Comparison of ENCODE assay signal across 17 cellular contexts in genomic region chr13:41145136-41145908, GRCh38. TPM values are rescaled to one million over a fixed set of nuclear protein-coding genes. Genes with fewer than 3 reads are reported as not detected.
DNase-seq lines count a peak whose midpoint lies in the region; ATAC-seq and TF ChIP-seq lines count a peak whose summit lies in the region.
"Had no signal": no experiment of that assay in that cellular context is flagged by ENCODE, and none has a peak within 500 bp of the region (broad histone marks: within the 10 kb centered on the region; RNA-seq: fewer than 3 reads in every experiment).

No MANE protein-coding gene starts in this region.

- H3K27me3 ChIP-seq in GM23248 (replicated peaks; ENCODE audit: insufficient read depth) (no peaks in the 10 kb centered on the region), RWPE2 (ENCODE audit: insufficient read depth, poor library complexity, severe bottlenecking) (no peaks in the 10 kb centered on the region), fibroblast of lung (ENCODE audit: control insufficient read depth, insufficient read depth, low read length) (no peaks in the 10 kb centered on the region), trophoblast cell (ENCODE audit: insufficient read depth, low read length) (no peaks in the 10 kb centered on the region), ovary (no peaks in the 10 kb centered on the region)
- H3K27me3 ChIP-seq: transverse colon had no signal

- no peak overlapping the region for H3K18ac ChIP-seq in trophoblast cell (ENCODE audit: low read length)

- H3K9me2 ChIP-seq in GM23248 (ENCODE audit: insufficient read depth), result no peaks in the 10 kb centered on the region

- H3K36me3 ChIP-seq in GM23248 (ENCODE audit: low read depth) (no peaks in the 10 kb centered on the region), RWPE2 (ENCODE audit: low read depth) (no peaks in the 10 kb centered on the region; the same call in 1 of the 2 replicates), fibroblast of lung (ENCODE audit: control insufficient read depth, insufficient read depth, low read length) (no peaks in the 10 kb centered on the region), trophoblast cell (ENCODE audit: control insufficient read depth in 1 of 2, insufficient read depth in 2 of 2, low read length in 2 of 2) (no peaks in the 10 kb centered on the region), ovary (no peaks in the 10 kb centered on the region)
- H3K36me3 ChIP-seq: transverse colon had no signal

- no peak overlapping the region for H2BK120ac ChIP-seq in trophoblast cell (ENCODE audit: insufficient read depth, low read length, poor library complexity)

- DNase-seq in GM23248, result peak; percentile 48
- DNase-seq in RWPE2 (ENCODE audit: low spot score), result no peak
- DNase-seq in fibroblast of lung (ENCODE audit: low read depth in 2 of 2), result peak; percentile 35 to 44
- DNase-seq in trophoblast cell, result peak; percentile 36 to 94
- DNase-seq in NK-92 (lab: John Stamatoyannopoulos, UW; ENCODE audit: unreplicated experiment), result no peak
- DNase-seq in ovary, result no peak
- DNase-seq: activated CD4-positive, alpha-beta T cell treated with anti-CD3 and anti-CD28 coated beads for 48 hours; activated CD8-positive, alpha-beta memory T cell treated with anti-CD3 and anti-CD28 coated beads, Interleukin-2, amount 50 U/mL, for 4 hours; activated gamma-delta T cell; hippocampal formation; NCI-H1930; NCI-H526; retina; stimulated activated CD4-positive, alpha-beta T cell treated with anti-CD3 and anti-CD28 coated beads, Interleukin-15, amount 100 ng/mL, for 24 hours; stimulated activated naive CD4-positive, alpha-beta T cell; transverse colon had no signal

- intact Hi-C loops in ovary (cut with DNase I), result no loop called here

- peak overlapping the region; percentile 14 for H4K91ac ChIP-seq in trophoblast cell (ENCODE audit: low read depth, low read length)

- no peak overlapping the region for H3K23ac ChIP-seq in trophoblast cell (ENCODE audit: low read length)

- H4K12ac ChIP-seq in trophoblast cell (ENCODE audit: low read depth, low read length), result no peak overlapping the region

- H3K9ac ChIP-seq in GM23248, result no peak overlapping the region
- H3K9ac ChIP-seq in fibroblast of lung (ENCODE audit: insufficient read depth, low read length), result no peak overlapping the region
- H3K9ac ChIP-seq in trophoblast cell (ENCODE audit: low read length), result no peak overlapping the region

- TF ChIP-seq CTCF in RWPE2 (IDR thresholded peaks at IDR 0.05; ENCODE audit: poor library complexity, severe bottlenecking), result no peak
- no peak for TF ChIP-seq CTCF in fibroblast of lung (conservative IDR thresholded peaks at IDR 0.05 in 1 of 2, IDR thresholded peaks at IDR 0.05 in 1 of 2; ENCODE audit: low read depth in 1 of 2, low read length in 2 of 2)
- no peak for TF ChIP-seq CTCF in ovary (IDR thresholded peaks at IDR 0.05)

- no peak overlapping the region for H2BK5ac ChIP-seq in trophoblast cell (ENCODE audit: low read depth, low read length, poor library complexity)

- 34 to 41% methylated on average over 4 of the region's 4 CpGs for WGBS in GM23248 (ENCODE audit: low coverage in 1 of 2, low lambda C conversion rate in 2 of 2, missing lambda C conversion rate in 2 of 2), 2 experiments
- no CpG with 5 or more reads among the region's 4 CpGs for WGBS in trophoblast cell (ENCODE audit: extremely low coverage, insufficient coverage, insufficient read length)
- WGBS in ovary, 3 donors, result 58 to 70% (median 59%) methylated on average over 4 of the region's 4 CpGs

- H2AFZ ChIP-seq in GM23248, result 0 out of 2 replicates have a peak overlapping the region, but pooled peaks have one; percentile 16
- H2AFZ ChIP-seq in fibroblast of lung (ENCODE audit: low read length), result peak overlapping the region; percentile 61
- no peak overlapping the region for H2AFZ ChIP-seq in trophoblast cell (ENCODE audit: insufficient read depth, low read length, poor library complexity)

- H3K79me2 ChIP-seq in GM23248 (ENCODE audit: insufficient read depth) (no peaks in the 10 kb centered on the region), fibroblast of lung (ENCODE audit: control insufficient read depth, insufficient read depth, low read length) (no peaks in the 10 kb centered on the region), trophoblast cell (ENCODE audit: control insufficient read depth, insufficient read depth, low read length, poor library complexity) (no peaks in the 10 kb centered on the region)

- peaks cover 4% of the 10 kb centered on the region; the same call in 1 of the 2 replicates for H3F3A ChIP-seq in GM23248 (ENCODE audit: insufficient read depth)

- H3K4me3 ChIP-seq in GM23248 (no peak overlapping the region), RWPE2 (ENCODE audit: severe bottlenecking) (no peak overlapping the region), fibroblast of lung (replicated peaks in 1 of 4; ENCODE audit: control extremely low read depth in 1 of 4, insufficient read depth in 1 of 4, low read depth in 3 of 4, low read length in 4 of 4) (no peak overlapping the region), trophoblast cell (ENCODE audit: low read depth, low read length) (peak overlapping the region; percentile 14), ovary (no peak overlapping the region)
- H3K4me3 ChIP-seq: transverse colon had no signal

- H3K4ac ChIP-seq in trophoblast cell (ENCODE audit: low read depth, low read length), result no peak overlapping the region

- H3K79me1 ChIP-seq in trophoblast cell (ENCODE audit: low read length), result no peaks in the 10 kb centered on the region

- H3K9me3 ChIP-seq in GM23248 (ENCODE audit: low read depth) (no peaks in the 10 kb centered on the region), RWPE2 (ENCODE audit: severe bottlenecking) (peaks cover 8% of the 10 kb centered on the region), fibroblast of lung (ENCODE audit: control insufficient read depth, insufficient read depth, low read depth, low read length) (no peaks in the 10 kb centered on the region), trophoblast cell (ENCODE audit: insufficient read depth, low read depth, low read length) (peaks cover 12% of the 10 kb centered on the region), ovary (peaks cover 0 to 4% of the 10 kb centered on the region in 2 donors)

- H3K27ac ChIP-seq in GM23248 (0 out of 2 replicates have a peak overlapping the region, but pooled peaks have one; percentile 10), RWPE2 (ENCODE audit: poor library complexity, severe bottlenecking) (peak overlapping the region; percentile 70), fibroblast of lung (ENCODE audit: insufficient read depth, low read length) (peak overlapping the region; percentile 56), trophoblast cell (ENCODE audit: low read depth, low read length) (no peak overlapping the region), ovary (no peak overlapping the region)
- H3K27ac ChIP-seq: transverse colon had no signal

- H3K4me1 ChIP-seq in GM23248 (ENCODE audit: insufficient read depth), result peaks cover 14% of the 10 kb centered on the region; the same call in 1 of the 2 replicates
- H3K4me1 ChIP-seq in RWPE2 (ENCODE audit: insufficient read depth, poor library complexity, severe bottlenecking), result peaks cover 15% of the 10 kb centered on the region
- H3K4me1 ChIP-seq in fibroblast of lung (ENCODE audit: control insufficient read depth, extremely low read depth, insufficient read depth, low read length), result peaks cover 10% of the 10 kb centered on the region
- no peaks in the 10 kb centered on the region for H3K4me1 ChIP-seq in trophoblast cell (ENCODE audit: control insufficient read depth in 1 of 2, insufficient read depth in 2 of 2, low read length in 2 of 2)
- H3K4me1 ChIP-seq in ovary (ENCODE audit: insufficient read depth), result no peaks in the 10 kb centered on the region
- H3K4me1 ChIP-seq: transverse colon had no signal

- H2AK5ac ChIP-seq in trophoblast cell (ENCODE audit: low read length), result no peak overlapping the region

- H3K14ac ChIP-seq in trophoblast cell (ENCODE audit: low read length), result no peak overlapping the region

- H2BK12ac ChIP-seq in trophoblast cell (ENCODE audit: low read length), result no peak overlapping the region

- H4K20me1 ChIP-seq in GM23248 (ENCODE audit: insufficient read depth) (no peaks in the 10 kb centered on the region), fibroblast of lung (ENCODE audit: control insufficient read depth, extremely low read depth, insufficient read depth, low read length) (no peaks in the 10 kb centered on the region)

- in situ Hi-C loops in GM23248 (cut with MboI), result no loop called here

- no peak for TF ChIP-seq POLR2A in ovary (IDR thresholded peaks at IDR 0.05)

- no peak overlapping the region for H4K8ac ChIP-seq in trophoblast cell (ENCODE audit: low read depth, low read length)

- H3K4me2 ChIP-seq in GM23248 (ENCODE audit: unreplicated experiment) (peak overlapping the region; percentile 24), fibroblast of lung (ENCODE audit: extremely low read depth, insufficient read depth, low read length) (peak overlapping the region; percentile 44), trophoblast cell (ENCODE audit: low read length) (no peak overlapping the region)

- ATAC-seq in RWPE2 (ENCODE audit: low read depth), result peak; percentile 73
- ATAC-seq in HG03460 (IDR thresholded peaks at IDR 0.05; ENCODE audit: unreplicated experiment), result no peak

- TF ChIP-seq EP300 in ovary (IDR thresholded peaks at IDR 0.05), result no peak

RNA-seq across cellular contexts. Expression of gene KBTBD6, which starts 12.7 kb away (rescaled TPM):
- total RNA-seq in GM23248 (2014; rRNA removed; shearing (Covaris generic)), result 6.7 and 10.6 TPM in 2 replicates
- polyA plus RNA-seq in GM23248 (2016; fragmentation: Nextera tagmentation; extraction: Ambion mirVana) (5.1 and 5.7 TPM in 2 replicates), fibroblast of lung (6.6 and 6.7 TPM in 2 replicates), ovary (1 to 10 TPM; 3.7 to 7.0 TPM)
- total RNA-seq in fibroblast of lung (10.0 and 12.4 TPM in 2 replicates), ovary (10 to 100 TPM in 3 of 7 donors, 1 to 10 TPM in 4; 7.4 to 13.9 (median 9.5) TPM)
- 6.5 and 6.9 TPM in 2 replicates for polyA plus RNA-seq in fibroblast of lung (2012)
- polyA minus RNA-seq in fibroblast of lung (ENCODE audit: low replicate concordance), result 14.5 and 17.9 TPM in 2 replicates
- polyA plus RNA-seq in trophoblast cell (2013), result 2.9 and 3.2 TPM in 2 replicates

RNA-seq across cellular contexts. Expression of gene KBTBD7, which starts 49.0 kb away (rescaled TPM):
- total RNA-seq in GM23248 (2014; rRNA removed; shearing (Covaris generic)), result 4.4 and 4.6 TPM in 2 replicates
- 3.5 and 3.9 TPM in 2 replicates for polyA plus RNA-seq in GM23248 (2016; fragmentation: Nextera tagmentation; extraction: Ambion mirVana)
- 4.6 and 5.9 TPM in 2 replicates for total RNA-seq in fibroblast of lung
- 3.4 and 3.5 TPM in 2 replicates for polyA plus RNA-seq in fibroblast of lung
- 2.4 TPM in 2 replicates for polyA plus RNA-seq in fibroblast of lung (2012)
- polyA minus RNA-seq in fibroblast of lung (ENCODE audit: low replicate concordance), result 5.7 and 8.8 TPM in 2 replicates
- 5.0 and 5.5 TPM in 2 replicates for polyA plus RNA-seq in trophoblast cell (2013)
- total RNA-seq in ovary, result 10 to 100 TPM in 1 of 7 donors, 1 to 10 TPM in 6; 5.2 to 11.8 (median 6.6) TPM
- polyA plus RNA-seq in ovary, result 1 to 10 TPM; 3.9 to 7.3 TPM

Comparison
In these comparisons a context has a peak if more than half of its experiments do, and no peak if none do; other contexts are left out.
1. DNase-seq: peak in GM23248 (single experiment), fibroblast of lung (2 of 2) and trophoblast cell (2 of 2); none in RWPE2 (single experiment), NK-92 (single experiment) and ovary (0 of 5).
2. H3K27ac ChIP-seq: peak in GM23248 (single experiment), RWPE2 (single experiment) and fibroblast of lung (single experiment); none in trophoblast cell (single experiment) and ovary (0 of 2).